Comparison of ENCODE assay signal across 10 cellular contexts in genomic region chr21:45403133-45403824, GRCh38. TPM values are rescaled to one million over a fixed set of nuclear protein-coding genes. Genes with fewer than 3 reads are reported as not detected.
A peak's percentile ranks its signal among the peaks of the same experiment; 100 is the strongest.
DNase-seq lines count a peak whose midpoint lies in the region; ATAC-seq, FAIRE-seq and TF ChIP-seq lines count a peak whose summit lies in the region.
"Had no signal": no experiment of that assay in that cellular context is flagged by ENCODE, and none has a peak within 500 bp of the region (broad histone marks: within the 10 kb centered on the region; RNA-seq: fewer than 3 reads in every experiment).

No MANE protein-coding gene starts in this region.

- peaks cover 45% of the 10 kb centered on the region for H3K4me1 ChIP-seq in keratinocyte (ENCODE audit: control insufficient read depth, extremely low read depth, insufficient read depth, low read length)
- H3K4me1 ChIP-seq in thoracic aorta (ENCODE audit: control insufficient read depth in 1 of 2, low read depth in 2 of 2), result peaks cover 7 to 35% of the 10 kb centered on the region in 2 donors

- H2AFZ ChIP-seq in keratinocyte (ENCODE audit: control insufficient read depth, low read length), result no peak overlapping the region

- H3K27me3 Mint-ChIP-seq in activated naive CD4-positive, alpha-beta T cell treated with anti-CD3 and anti-CD28 coated beads for 36 hours (ENCODE audit: low read depth), result peaks cover 56% of the 10 kb centered on the region
- H3K27me3 Mint-ChIP-seq in activated T-helper 2 cell treated with anti-CD3 and anti-CD28 coated beads, Interferon-gamma antibody, Interleukin-2, Interleukin-4, amounts not matched to agents 10 μg/mL and 5 μg/mL and 100 μg/mL, durations not matched to agents 14 hours and 24 hours and 36 hours (ENCODE audit: low read depth), result peaks cover 56% of the 10 kb centered on the region

- H3K36me3 ChIP-seq in keratinocyte (ENCODE audit: control insufficient read depth in 2 of 2, extremely low read depth in 1 of 2, insufficient read depth in 2 of 2, low read length in 2 of 2) (no peaks in the 10 kb centered on the region), thoracic aorta (no peaks in the 10 kb centered on the region)

- H3K9me3 Mint-ChIP-seq in activated naive CD4-positive, alpha-beta T cell treated with anti-CD3 and anti-CD28 coated beads for 36 hours, result peaks cover 6% of the 10 kb centered on the region
- H3K9me3 Mint-ChIP-seq in activated T-helper 2 cell treated with anti-CD3 and anti-CD28 coated beads, Interferon-gamma antibody, Interleukin-2, Interleukin-4, amounts not matched to agents 10 μg/mL and 5 μg/mL and 100 μg/mL, durations not matched to agents 14 hours and 24 hours and 36 hours, result peaks cover 6% of the 10 kb centered on the region

- H3K9me1 ChIP-seq in keratinocyte (ENCODE audit: control insufficient read depth, extremely low read depth, insufficient read depth, low read length), result peaks cover 6% of the 10 kb centered on the region

- no peak for FAIRE-seq in keratinocyte (lab: Jason Lieb, UNC)
- FAIRE-seq: TTC549 had no signal

- CTCF ChIA-PET in activated naive CD4-positive, alpha-beta T cell treated with anti-CD3 and anti-CD28 coated beads for 36 hours (lab: Charles Lee), result no interaction called here

- H3K27me3 ChIP-seq in keratinocyte (ENCODE audit: control insufficient read depth, extremely low read depth, insufficient read depth, low read length) (no peaks in the 10 kb centered on the region), thoracic aorta (replicated peaks; ENCODE audit: insufficient read depth) (no peaks in the 10 kb centered on the region)

- intact Hi-C loops in activated naive CD4-positive, alpha-beta T cell treated with anti-CD3 and anti-CD28 coated beads for 36 hours (cut with micrococcal nuclease), result no loop called here
- intact Hi-C loops in activated T-helper 2 cell treated with anti-CD3 and anti-CD28 coated beads, Interferon-gamma antibody, Interleukin-2, Interleukin-4, amounts not matched to agents 10 μg/mL and 5 μg/mL and 100 μg/mL, durations not matched to agents 14 hours and 24 hours and 36 hours (cut with micrococcal nuclease), result no loop called here

- peak overlapping the region; percentile 84 for H3K4me2 ChIP-seq in keratinocyte (ENCODE audit: control insufficient read depth, extremely low read depth, insufficient read depth, low read depth, low read length)

- peaks cover 11% of the 10 kb centered on the region for H4K20me1 ChIP-seq in keratinocyte (ENCODE audit: control insufficient read depth, extremely low read depth, insufficient read depth, low read length)

- peak overlapping the region; percentile 62 for H3K4me3 Mint-ChIP-seq in activated naive CD4-positive, alpha-beta T cell treated with anti-CD3 and anti-CD28 coated beads for 36 hours
- H3K4me3 Mint-ChIP-seq in activated T-helper 2 cell treated with anti-CD3 and anti-CD28 coated beads, Interferon-gamma antibody, Interleukin-2, Interleukin-4, amounts not matched to agents 10 μg/mL and 5 μg/mL and 100 μg/mL, durations not matched to agents 14 hours and 24 hours and 36 hours (ENCODE audit: low read depth), result peak overlapping the region; percentile 66

- H3K27ac ChIP-seq in keratinocyte (ENCODE audit: control insufficient read depth, insufficient read depth, low read length) (peak overlapping the region; percentile 78), thoracic aorta (peak overlapping the region; percentile 78 to 89)

- no peak for ATAC-seq in thoracic aorta (ENCODE audit: insufficient number of reproducible peaks, low FRiP score, low read depth)

- H3K9me3 ChIP-seq in keratinocyte (ENCODE audit: control insufficient read depth, low read depth, low read length), result peaks cover 2% of the 10 kb centered on the region
- H3K9me3 ChIP-seq in thoracic aorta, result peaks cover 6% of the 10 kb centered on the region

- H3K4me1 Mint-ChIP-seq in activated naive CD4-positive, alpha-beta T cell treated with anti-CD3 and anti-CD28 coated beads for 36 hours (ENCODE audit: low read depth), result peaks cover 14% of the 10 kb centered on the region
- peaks cover 3% of the 10 kb centered on the region for H3K4me1 Mint-ChIP-seq in activated T-helper 2 cell treated with anti-CD3 and anti-CD28 coated beads, Interferon-gamma antibody, Interleukin-2, Interleukin-4, amounts not matched to agents 10 μg/mL and 5 μg/mL and 100 μg/mL, durations not matched to agents 14 hours and 24 hours and 36 hours (ENCODE audit: low read depth)

- TF ChIP-seq CTCF in keratinocyte (optimal IDR thresholded peaks at IDR 0.05 in 1 of 3, IDR thresholded peaks at IDR 0.05 in 1 of 3, conservative IDR thresholded peaks at IDR 0.05 in 1 of 3; ENCODE audit: extremely low read depth in 1 of 3, insufficient read depth in 2 of 3, low read length in 3 of 3) (no peak), thoracic aorta (IDR thresholded peaks at IDR 0.05) (no peak)

- DNase-seq in activated naive CD4-positive, alpha-beta T cell treated with anti-CD3 and anti-CD28 coated beads for 36 hours, result no peak
- DNase-seq in activated naive CD4-positive, alpha-beta T cell treated with anti-CD3 and anti-CD28 coated beads, Interleukin-2, amount 50 U/mL, for 16 hours, result no peak
- DNase-seq in activated T-helper 2 cell treated with anti-CD3 and anti-CD28 coated beads, Interferon-gamma antibody, Interleukin-2, Interleukin-4, amounts not matched to agents 10 μg/mL and 5 μg/mL and 100 μg/mL, durations not matched to agents 14 hours and 24 hours and 36 hours (ENCODE audit: low spot score), result no peak
- peak; percentile 97 for DNase-seq in keratinocyte (ENCODE audit: low read depth, low spot score)
- DNase-seq in thoracic aorta (ENCODE audit: low spot score), result no peak
- DNase-seq in A172 (ENCODE audit: low spot score), result no peak
- no peak for DNase-seq in midbrain (lab: John Stamatoyannopoulos, UW)
- no peak for DNase-seq in NCI-H1092 treated with DMSO at 0.1 percent for 48 hours (lab: John Stamatoyannopoulos, UW)

- dilution Hi-C loops in keratinocyte (cut with MboI; ENCODE audit: extremely low pct_ligation_motif_present, low sequenced_read_pairs), result no loop called here

- H3K4me3 ChIP-seq in keratinocyte (ENCODE audit: control insufficient read depth in 2 of 3, extremely low read depth in 1 of 3, insufficient read depth in 2 of 3, low read depth in 1 of 3, low read length in 3 of 3), result peak overlapping the region in 2 of 3 experiments; percentile 22 to 37
- H3K4me3 ChIP-seq in thoracic aorta, result no peak overlapping the region
- H3K4me3 ChIP-seq: skin epidermis had no signal

- peak overlapping the region; percentile 54 for H3K9ac ChIP-seq in keratinocyte (ENCODE audit: control insufficient read depth, extremely low read depth, insufficient read depth, low read length)

- peaks cover 6% of the 10 kb centered on the region for H3K79me2 ChIP-seq in keratinocyte (ENCODE audit: control insufficient read depth, insufficient read depth, low read length)

- peaks cover 6% of the 10 kb centered on the region for H3K36me3 Mint-ChIP-seq in activated naive CD4-positive, alpha-beta T cell treated with anti-CD3 and anti-CD28 coated beads for 36 hours (ENCODE audit: low read depth)
- no peaks in the 10 kb centered on the region for H3K36me3 Mint-ChIP-seq in activated T-helper 2 cell treated with anti-CD3 and anti-CD28 coated beads, Interferon-gamma antibody, Interleukin-2, Interleukin-4, amounts not matched to agents 10 μg/mL and 5 μg/mL and 100 μg/mL, durations not matched to agents 14 hours and 24 hours and 36 hours (ENCODE audit: low read depth)

- no peak overlapping the region for H3K27ac Mint-ChIP-seq in activated naive CD4-positive, alpha-beta T cell treated with anti-CD3 and anti-CD28 coated beads for 36 hours
- H3K27ac Mint-ChIP-seq in activated T-helper 2 cell treated with anti-CD3 and anti-CD28 coated beads, Interferon-gamma antibody, Interleukin-2, Interleukin-4, amounts not matched to agents 10 μg/mL and 5 μg/mL and 100 μg/mL, durations not matched to agents 14 hours and 24 hours and 36 hours, result no peak overlapping the region

RNA-seq across cellular contexts. Expression of gene COL18A1, which starts 1.7 kb away (rescaled TPM):
- total RNA-seq in activated naive CD4-positive, alpha-beta T cell treated with anti-CD3 and anti-CD28 coated beads for 36 hours, result 10 to 100 TPM; 10.3 to 12.6 TPM
- total RNA-seq in activated T-helper 2 cell treated with anti-CD3 and anti-CD28 coated beads, Interferon-gamma antibody, Interleukin-2, Interleukin-4, amounts not matched to agents 10 μg/mL and 5 μg/mL and 100 μg/mL, durations not matched to agents 14 hours and 24 hours and 36 hours, result 2.9 and 3.4 TPM in 2 replicates
- 13.0 to 24.0 TPM (median 18.9 TPM) in 3 replicates for polyA plus RNA-seq in keratinocyte
- polyA plus RNA-seq in keratinocyte (2011; ENCODE audit: low read depth), result 3.9 TPM
- polyA plus RNA-seq in keratinocyte (2011; cell fraction: cytosol; rRNA removed), result 3.2 and 8.8 TPM in 2 replicates
- polyA plus RNA-seq in keratinocyte (2011; cell fraction: nucleus; rRNA removed), result 44.9 and 77.1 TPM in 2 replicates
- polyA plus RNA-seq in keratinocyte (2012; ENCODE audit: low replicate concordance), result 9.3 and 34.2 TPM in 2 replicates
- polyA minus RNA-seq in keratinocyte, result 11.7 to 21.3 TPM (median 14.4 TPM) in 3 replicates
- polyA minus RNA-seq in keratinocyte (2011; cell fraction: cytosol; rRNA and poly(A)+ RNA removed), result 32.4 TPM
- 84.5 and 98.7 TPM in 2 replicates for polyA minus RNA-seq in keratinocyte (2011; cell fraction: nucleus; rRNA and poly(A)+ RNA removed)
- total RNA-seq in thoracic aorta, result 100 to 1,000 TPM; 507 to 811 TPM
- 72.9 and 115 TPM in 2 replicates for total RNA-seq in A172 (2014; rRNA removed; shearing (Covaris generic))
